In the genomic region with DNA sequence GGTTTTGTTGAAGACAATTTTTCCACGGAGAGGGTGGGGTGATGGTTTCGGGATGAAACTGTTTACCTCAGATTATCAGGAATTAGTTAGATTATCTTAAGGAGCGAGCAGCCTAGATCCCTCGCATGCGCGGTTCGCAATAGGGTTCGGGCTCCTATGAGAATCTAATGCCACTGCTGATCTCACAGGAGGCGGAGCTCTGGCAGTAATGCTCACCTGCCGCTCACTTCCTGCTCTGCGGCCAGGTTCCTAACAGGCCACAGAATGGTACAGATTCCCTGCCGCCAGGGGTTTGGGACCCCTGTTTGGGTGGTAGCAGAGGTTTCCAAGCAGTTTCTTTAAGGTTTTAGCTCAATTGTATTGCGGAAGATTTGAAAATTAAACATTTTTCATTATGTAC, we compare ENCODE assay signal across 19 cellular contexts.
DNase-seq lines count a peak whose midpoint lies in the region; ATAC-seq, FAIRE-seq and TF ChIP-seq lines count a peak whose summit lies in the region.
"Had no signal": no experiment of that assay in that cellular context is flagged by ENCODE, and none has a peak within 500 bp of the region (broad histone marks: within the 10 kb centered on the region; RNA-seq: fewer than 3 reads in every experiment).

No MANE protein-coding gene starts in this region.

- no peak for TF ChIP-seq RAD21 in K562 (CRISPR knock-in tag; conservative IDR thresholded peaks at IDR 0.05 in 1 of 2, IDR thresholded peaks at IDR 0.05 in 1 of 2)

- H3K4me2 ChIP-seq in K562 (ENCODE audit: insufficient read depth, low read length) = no peak overlapping the region
- H3K4me2 ChIP-seq: SK-N-SH had no signal

- H3K4me1 ChIP-seq in CD8-positive, alpha-beta T cell (ENCODE audit: insufficient read depth, low read length) = no peaks in the 10 kb centered on the region
- no peaks in the 10 kb centered on the region for H3K4me1 ChIP-seq in K562 (replicated peaks in 1 of 2; ENCODE audit: control insufficient read depth in 2 of 2, insufficient read depth in 2 of 2, low read length in 2 of 2)
- H3K4me1 ChIP-seq in sigmoid colon = peaks cover 0 to 1% (median 0%) of the 10 kb centered on the region in 4 donors
- H3K4me1 ChIP-seq: gastroesophageal sphincter had no signal

- in situ Hi-C loops in K562 (cut with MboI) = no loop called here

- no peak overlapping the region for H3K9ac ChIP-seq in K562 (ENCODE audit: insufficient read depth in 1 of 2, low read depth in 2 of 2, low read length in 2 of 2)
- H3K9ac ChIP-seq: SK-N-SH had no signal

- POLR2A ChIA-PET in CD8-positive, alpha-beta T cell (lab: Charles Lee) = interaction anchor here (0.9 kb wide), 2 partner anchors 15 to 439 kb away, joined by 3 read pairs; no protein-coding TSS in a partner anchor
- POLR2A ChIA-PET in K562 (lab: Yijun Ruan, JAX) = no interaction called here

- no peaks in the 10 kb centered on the region; the same call in 1 of the 2 replicates for H4K20me1 ChIP-seq in K562 (replicated peaks; ENCODE audit: control insufficient read depth, insufficient read depth, low read length)

- peak in 1 of 2 donors; percentile 32 for ATAC-seq in activated T-cell treated with anti-CD3 and anti-CD28 coated beads, Interleukin-2, amount 50 U/mL, for 4 hours
- peak; percentile 57 for ATAC-seq in CD8-positive, alpha-beta T cell
- ATAC-seq in K562 (no peak), HG02678 (IDR thresholded peaks at IDR 0.05; ENCODE audit: unreplicated experiment) (no peak)
- ATAC-seq: esophagus mucosa, gastroesophageal sphincter had no signal

- peak overlapping the region; percentile 48 for H3K4me3 Mint-ChIP-seq in activated T-cell treated with anti-CD3 and anti-CD28 coated beads, Interleukin-2, amount 50 U/mL, for 4 hours
- H3K4me3 Mint-ChIP-seq in CD8-positive, alpha-beta T cell = peak overlapping the region; percentile 63
- H3K4me3 Mint-ChIP-seq in glutamatergic neuron (ENCODE audit: unreplicated experiment) = no peak overlapping the region
- H3K4me3 Mint-ChIP-seq: CD14-positive monocyte, memory B cell had no signal

- no peaks in the 10 kb centered on the region for H3K9me3 ChIP-seq in CD8-positive, alpha-beta T cell (ENCODE audit: low read length)
- H3K9me3 ChIP-seq in K562 (replicated peaks; ENCODE audit: control insufficient read depth, insufficient read depth, low read depth, low read length) (no peaks in the 10 kb centered on the region), sigmoid colon (no peaks in the 10 kb centered on the region)
- H3K9me3 ChIP-seq: gastroesophageal sphincter, SK-N-SH had no signal

- no TSS peak for BruUV-seq in K562 (replicated peaks; lab: Mats Ljungman, UMichigan)

- H3K27ac Mint-ChIP-seq in CD8-positive, alpha-beta T cell = peak overlapping the region; percentile 84
- no peak overlapping the region for H3K27ac Mint-ChIP-seq in glutamatergic neuron (ENCODE audit: unreplicated experiment)
- H3K27ac Mint-ChIP-seq: CD14-positive monocyte, memory B cell had no signal

- no peak overlapping the region for H3K4me3 ChIP-seq in CD8-positive, alpha-beta T cell (ENCODE audit: low read depth, low read length)
- H3K4me3 ChIP-seq in K562 (no peak overlapping the region), sigmoid colon (no peak overlapping the region)
- H3K4me3 ChIP-seq: gastroesophageal sphincter had no signal

- H3K27ac ChIP-seq in CD8-positive, alpha-beta T cell (ENCODE audit: low read depth, low read length) = no peak overlapping the region
- H3K27ac ChIP-seq in K562 (ENCODE audit: extremely low read depth, low read depth, low read length) = no peak overlapping the region
- H3K27ac ChIP-seq in sigmoid colon = no peak overlapping the region
- H3K27ac ChIP-seq: gastroesophageal sphincter had no signal

- peaks cover 1% of the 10 kb centered on the region for H3K27me3 Mint-ChIP-seq in activated T-cell treated with anti-CD3 and anti-CD28 coated beads, Interleukin-2, amount 50 U/mL, for 4 hours (ENCODE audit: low read depth)
- H3K27me3 Mint-ChIP-seq in CD8-positive, alpha-beta T cell (ENCODE audit: low read depth) = no peaks in the 10 kb centered on the region
- peaks cover 3% of the 10 kb centered on the region for H3K27me3 Mint-ChIP-seq in glutamatergic neuron (ENCODE audit: unreplicated experiment)

- TF ChIP-seq EP300 in K562 (IDR thresholded peaks at IDR 0.05; ENCODE audit: low read length) = no peak
- no peak for TF ChIP-seq EP300 in sigmoid colon (IDR thresholded peaks at IDR 0.05)

- 6% methylated on average over 12 of the region's 13 CpGs for WGBS in K562 (ENCODE audit: insufficient coverage, low coverage, missing lambda C conversion rate)
- WGBS in sigmoid colon, 2 donors = 93 to 94% methylated on average over 13 of the region's 13 CpGs

- no peak for FAIRE-seq in K562 (lab: Jason Lieb, UNC)

- no peaks in the 10 kb centered on the region for H3K27me3 ChIP-seq in CD8-positive, alpha-beta T cell (ENCODE audit: insufficient read depth, low read length)
- no peaks in the 10 kb centered on the region for H3K27me3 ChIP-seq in K562 (ENCODE audit: control insufficient read depth in 2 of 2, insufficient read depth in 2 of 2, low read length in 2 of 2)
- no peaks in the 10 kb centered on the region for H3K27me3 ChIP-seq in sigmoid colon
- H3K27me3 ChIP-seq: gastroesophageal sphincter had no signal

- peaks cover 4% of the 10 kb centered on the region for H3K4me1 Mint-ChIP-seq in activated T-cell treated with anti-CD3 and anti-CD28 coated beads, Interleukin-2, amount 50 U/mL, for 4 hours (ENCODE audit: low read depth)
- H3K4me1 Mint-ChIP-seq in CD8-positive, alpha-beta T cell (ENCODE audit: low read depth) = peaks cover 19% of the 10 kb centered on the region
- no peaks in the 10 kb centered on the region for H3K4me1 Mint-ChIP-seq in glutamatergic neuron (ENCODE audit: low read depth, unreplicated experiment)
- H3K4me1 Mint-ChIP-seq: CD14-positive monocyte, memory B cell had no signal

- DNase-seq in activated T-cell treated with anti-CD3 and anti-CD28 coated beads, Interleukin-2, amount 50 U/mL, for 4 hours = no peak
- no peak for DNase-seq in activated T-cell treated with anti-CD3 and anti-CD28 coated beads, Interleukin-2, amount 50 U/mL, for 48 hours
- DNase-seq in CD8-positive, alpha-beta T cell = peak in 2 of 7 experiments; percentile 12 to 41
- peak; percentile 4 for DNase-seq in T-helper 22 cell (ENCODE audit: low read depth)
- DNase-seq in K562 (ENCODE audit: extremely low read depth in 1 of 4, low spot score in 3 of 4) = no peak
- DNase-seq in sigmoid colon = no peak
- no peak for DNase-seq in glutamatergic neuron
- DNase-seq: effector CD8-positive, alpha-beta T cell; GF-D8; NCI-H1105; NCI-H2081 treated with DMSO at 0.1 percent for 48 hours; retina; RPMI8226; SK-N-SH had no signal

- H3K79me2 ChIP-seq in K562 (ENCODE audit: control insufficient read depth, insufficient read depth, low read length) = no peaks in the 10 kb centered on the region

- TF ChIP-seq CTCF in CD8-positive, alpha-beta T cell (IDR thresholded peaks at IDR 0.05) = no peak
- TF ChIP-seq CTCF in K562 (IDR thresholded peaks at IDR 0.05 in 2 of 3, conservative IDR thresholded peaks at IDR 0.05 in 1 of 3; ENCODE audit: insufficient read depth in 2 of 3, low read depth in 1 of 3, low read length in 3 of 3) = no peak
- TF ChIP-seq CTCF in sigmoid colon (IDR thresholded peaks at IDR 0.05) = no peak
- no peak for TF ChIP-seq CTCF in glutamatergic neuron (IDR thresholded peaks at IDR 0.05; ENCODE audit: partially characterized antibody, unreplicated experiment)

- H2AFZ ChIP-seq in K562 (ENCODE audit: low read depth, low read length) = 0 out of 2 replicates have a peak overlapping the region, but pooled peaks have one; percentile 1

- H3K9me1 ChIP-seq in K562 (ENCODE audit: control insufficient read depth, insufficient read depth, low read length) = no peaks in the 10 kb centered on the region

- no peaks in the 10 kb centered on the region for H3K36me3 Mint-ChIP-seq in activated T-cell treated with anti-CD3 and anti-CD28 coated beads, Interleukin-2, amount 50 U/mL, for 4 hours (ENCODE audit: insufficient read depth)
- H3K36me3 Mint-ChIP-seq in CD8-positive, alpha-beta T cell = no peaks in the 10 kb centered on the region
- H3K36me3 Mint-ChIP-seq in glutamatergic neuron (ENCODE audit: unreplicated experiment) = no peaks in the 10 kb centered on the region
- H3K36me3 Mint-ChIP-seq: CD14-positive monocyte, memory B cell had no signal

- no peaks in the 10 kb centered on the region for H3K36me3 ChIP-seq in CD8-positive, alpha-beta T cell (ENCODE audit: insufficient read depth, low read length)
- H3K36me3 ChIP-seq in K562 (ENCODE audit: control insufficient read depth, insufficient read depth, low read length) (no peaks in the 10 kb centered on the region), sigmoid colon (no peaks in the 10 kb centered on the region)
- H3K36me3 ChIP-seq: gastroesophageal sphincter had no signal

- intact Hi-C loops in CD8-positive, alpha-beta T cell (cut with DNase I, micrococcal nuclease) = loop anchor here (5.0 kb wide), 2 partner anchors 379 to 444 kb away; no protein-coding TSS in a partner anchor
- intact Hi-C loops in K562 (cut with micrococcal nuclease) = no loop called here
- intact Hi-C loops in sigmoid colon (cut with DNase I) = no loop called here

- TF ChIP-seq POLR2A in K562 (conservative IDR thresholded peaks at IDR 0.05) (no peak), sigmoid colon (IDR thresholded peaks at IDR 0.05) (no peak)

- no peaks in the 10 kb centered on the region for H3K9me3 Mint-ChIP-seq in activated T-cell treated with anti-CD3 and anti-CD28 coated beads, Interleukin-2, amount 50 U/mL, for 4 hours
- H3K9me3 Mint-ChIP-seq in CD8-positive, alpha-beta T cell = no peaks in the 10 kb centered on the region
- H3K9me3 Mint-ChIP-seq in glutamatergic neuron (ENCODE audit: unreplicated experiment) = no peaks in the 10 kb centered on the region
- H3K9me3 Mint-ChIP-seq: CD14-positive monocyte had no signal

- CTCF ChIA-PET in CD8-positive, alpha-beta T cell (lab: Charles Lee) = interaction anchor here (1.0 kb wide), 4 partner anchors 18 to 457 kb away, joined by 3 to 4 read pairs (median 3); no protein-coding TSS in a partner anchor
- CTCF ChIA-PET in K562 (lab: Yijun Ruan, JAX; ENCODE audit: low intra/inter-chr PET ratio) = no interaction called here

TF ChIP-seq in K562, 482 proteins besides CTCF, POLR2A, EP300 and RAD21:
- no peak for TF ChIP-seq OTX1 (CRISPR knock-in tag; IDR thresholded peaks at IDR 0.05)
- peak in 1 of 2 experiments; percentile 42; a peak in 2 of 4 replicates for TF ChIP-seq NRF1 (conservative IDR thresholded peaks at IDR 0.05 in 1 of 2, IDR thresholded peaks at IDR 0.05 in 1 of 2)

Comparison
In these comparisons a context has a peak if more than half of its experiments do, and no peak if none do; other contexts are left out.
1. intact Hi-C loops: an anchor here in CD8-positive, alpha-beta T cell (5.0 kb wide); none called in K562 and sigmoid colon.